ENCODE assay signal across 8 cellular contexts in genomic region chr3:151228291-151229125, GRCh38. TPM values are rescaled to one million over a fixed set of nuclear protein-coding genes. Genes with fewer than 3 reads are reported as not detected.
DNase-seq lines count a peak whose midpoint lies in the region; ATAC-seq, FAIRE-seq and TF ChIP-seq lines count a peak whose summit lies in the region.

No MANE protein-coding gene starts in this region.

- H2AFZ ChIP-seq in astrocyte (ENCODE audit: low read depth, low read length), result no peak overlapping the region

- H3K4me3 Mint-ChIP-seq in astrocyte (ENCODE audit: unreplicated experiment), result no peak overlapping the region

- peak overlapping the region; percentile 96 for H3K27ac Mint-ChIP-seq in astrocyte (ENCODE audit: unreplicated experiment)

- H4K20me1 ChIP-seq in astrocyte (ENCODE audit: insufficient read depth, low read length), result no peaks in the 10 kb centered on the region

- peaks cover 51% of the 10 kb centered on the region for H3K4me1 Mint-ChIP-seq in astrocyte (ENCODE audit: low read depth, unreplicated experiment)

- peak overlapping the region; percentile 96 for H3K27ac ChIP-seq in astrocyte (ENCODE audit: low read depth, low read length)

- no peaks in the 10 kb centered on the region for H3K9me3 ChIP-seq in astrocyte (ENCODE audit: insufficient read depth, low read depth, low read length)

- DNase-seq in COLO829 (ENCODE audit: low spot score), result peak; percentile 79
- DNase-seq in astrocyte (ENCODE audit: low read depth), result peak; percentile 89
- peak; percentile 30 for DNase-seq in medulla oblongata (ENCODE audit: extremely low spot score)
- DNase-seq in DMS79 (lab: John Stamatoyannopoulos, UW), result no peak
- no peak for DNase-seq in NCI-H2029 treated with DMSO at 0.1 percent for 48 hours (lab: John Stamatoyannopoulos, UW)
- DNase-seq in activated gamma-delta T cell (lab: John Stamatoyannopoulos, UW), result no peak

- no peaks in the 10 kb centered on the region for H3K79me2 ChIP-seq in astrocyte (ENCODE audit: insufficient read depth, low read length)

- TF ChIP-seq CTCF in astrocyte (IDR thresholded peaks at IDR 0.05; ENCODE audit: insufficient read depth, low read depth, low read length), result no peak

- peak overlapping the region; percentile 87 for H3K9ac ChIP-seq in astrocyte (ENCODE audit: low read length)

- no peaks in the 10 kb centered on the region for H3K27me3 ChIP-seq in astrocyte (ENCODE audit: insufficient read depth, low read length)

- H3K9me3 Mint-ChIP-seq in astrocyte (ENCODE audit: unreplicated experiment), result no peaks in the 10 kb centered on the region

- peak; percentile 7 for ATAC-seq in HG02885 (IDR thresholded peaks at IDR 0.05; ENCODE audit: poor library complexity, unreplicated experiment)
- no peak for ATAC-seq in GM19467 (IDR thresholded peaks at IDR 0.05; ENCODE audit: unreplicated experiment)

- H3K4me2 ChIP-seq in astrocyte (ENCODE audit: low read length), result peak overlapping the region; percentile 78

- FAIRE-seq in astrocyte (lab: Jason Lieb, UNC), result peak; percentile 55

- peaks cover 35% of the 10 kb centered on the region for H3K4me1 ChIP-seq in astrocyte (ENCODE audit: insufficient read depth, low read length)

- no peaks in the 10 kb centered on the region for H3K36me3 Mint-ChIP-seq in astrocyte (ENCODE audit: low read depth, unreplicated experiment)

- H3K27me3 Mint-ChIP-seq in astrocyte (ENCODE audit: low read depth, unreplicated experiment), result no peaks in the 10 kb centered on the region

- peak overlapping the region; percentile 24 for H3K4me3 ChIP-seq in astrocyte (ENCODE audit: insufficient read depth, low read depth, low read length)

- no peaks in the 10 kb centered on the region for H3K36me3 ChIP-seq in astrocyte (ENCODE audit: insufficient read depth, low read length)

RNA-seq across cellular contexts. Expression of gene GPR171, which starts 25.5 kb away (rescaled TPM):
- not detected in 2 replicates for total RNA-seq in astrocyte

RNA-seq across cellular contexts. Expression of gene P2RY14, which starts 49.8 kb away (rescaled TPM):
- total RNA-seq in astrocyte, result 0.11 TPM in 1 of 2 replicates, not detected in the other

Comparison
In these comparisons a context has a peak if more than half of its experiments do, and no peak if none do; other contexts are left out.
1. DNase-seq: peak in COLO829 (single experiment), astrocyte (single experiment) and medulla oblongata (single experiment); none in DMS79 (single experiment), NCI-H2029 treated with DMSO at 0.1 percent for 48 hours (single experiment) and activated gamma-delta T cell (single experiment).